ENCODE assay signal across 15 cellular contexts in genomic region chr1:226699166-226699565, GRCh38. TPM values are rescaled to one million over a fixed set of nuclear protein-coding genes. Genes with fewer than 3 reads are reported as not detected.
A peak's percentile ranks its signal among the peaks of the same experiment; 100 is the strongest.
DNase-seq lines count a peak whose midpoint lies in the region; ATAC-seq and TF ChIP-seq lines count a peak whose summit lies in the region.
"Had no signal": no experiment of that assay in that cellular context is flagged by ENCODE, and none has a peak within 500 bp of the region (broad histone marks: within the 10 kb centered on the region; RNA-seq: fewer than 3 reads in every experiment).

No MANE protein-coding gene starts in this region.

- no peak overlapping the region for H2AFZ ChIP-seq in OCI-LY7 (ENCODE audit: low read length)

- peaks cover 41% of the 10 kb centered on the region for H3K79me2 ChIP-seq in OCI-LY7 (ENCODE audit: insufficient read depth, low read depth, low read length)

- H3K4me1 ChIP-seq in OCI-LY7 (ENCODE audit: insufficient read depth, low read length, poor library complexity, severe bottlenecking): peaks cover 68% of the 10 kb centered on the region
- H3K4me1 ChIP-seq in uterus: peaks cover 11 to 17% of the 10 kb centered on the region in 2 donors

- H3K4me2 ChIP-seq in OCI-LY7 (ENCODE audit: low read length): peak overlapping the region; percentile 30; the same call in 1 of the 2 replicates

- H3K9me3 ChIP-seq in OCI-LY7 (ENCODE audit: low read length) (no peaks in the 10 kb centered on the region), uterus (no peaks in the 10 kb centered on the region)

- TF ChIP-seq POLR2A in uterus (IDR thresholded peaks at IDR 0.05): no peak

- BruUV-seq in OCI-LY7 (replicated peaks; lab: Mats Ljungman, UMichigan): no TSS peak

- H3K27ac ChIP-seq in OCI-LY7 (ENCODE audit: low read depth, low read length, poor library complexity, severe bottlenecking): no peak overlapping the region
- H3K27ac ChIP-seq in uterus: peak overlapping the region in 1 of 2 donors; percentile 95

- H3K36me3 Mint-ChIP-seq in activated CD4-positive, alpha-beta T cell treated with anti-CD3 and anti-CD28 coated beads for 36 hours (ENCODE audit: low read depth): peaks cover 19% of the 10 kb centered on the region
- H3K36me3 Mint-ChIP-seq in immature natural killer cell: no peaks in the 10 kb centered on the region
- peaks cover 29% of the 10 kb centered on the region for H3K36me3 Mint-ChIP-seq in stimulated activated effector memory CD8-positive, alpha-beta T cell treated with anti-CD3 and anti-CD28 coated beads, Interleukin-12 subunit alpha, Interleukin-12 subunit beta, amount 100 ng/mL, for 72 hours

- peaks cover 85% of the 10 kb centered on the region for H3K4me1 Mint-ChIP-seq in activated CD4-positive, alpha-beta T cell treated with anti-CD3 and anti-CD28 coated beads for 36 hours
- H3K4me1 Mint-ChIP-seq in immature natural killer cell: peaks cover 84 to 93% of the 10 kb centered on the region in 2 donors
- peaks cover 72% of the 10 kb centered on the region for H3K4me1 Mint-ChIP-seq in stimulated activated effector memory CD8-positive, alpha-beta T cell treated with anti-CD3 and anti-CD28 coated beads, Interleukin-12 subunit alpha, Interleukin-12 subunit beta, amount 100 ng/mL, for 72 hours

- POLR2A ChIA-PET in activated CD4-positive, alpha-beta T cell treated with anti-CD3 and anti-CD28 coated beads for 36 hours (lab: Charles Lee): no interaction called here
- POLR2A ChIA-PET in OCI-LY7 (lab: Charles Lee): interaction anchor here (1.1 to 5.7 kb wide), 3 partner anchors 11 to 185 kb away, joined by 3 to 33 read pairs (median 3); no protein-coding TSS in a partner anchor

- peak overlapping the region; percentile 97 for H3K27ac Mint-ChIP-seq in activated CD4-positive, alpha-beta T cell treated with anti-CD3 and anti-CD28 coated beads for 36 hours
- peak overlapping the region; percentile 68 to 93 (median 78) for H3K27ac Mint-ChIP-seq in immature natural killer cell
- peak overlapping the region; percentile 89 for H3K27ac Mint-ChIP-seq in stimulated activated effector memory CD8-positive, alpha-beta T cell treated with anti-CD3 and anti-CD28 coated beads, Interleukin-12 subunit alpha, Interleukin-12 subunit beta, amount 100 ng/mL, for 72 hours
- H3K27ac Mint-ChIP-seq: activated CD4-positive, alpha-beta T cell treated with anti-CD3 and anti-CD28 coated beads, Interleukin-2, amount 10 ng/mL, durations not matched to agents 24 days and 14 days had no signal

- H4K20me1 ChIP-seq in OCI-LY7 (ENCODE audit: insufficient read depth, low read length): no peaks in the 10 kb centered on the region

- ATAC-seq in activated CD4-positive, alpha-beta T cell treated with anti-CD3 and anti-CD28 coated beads for 36 hours: no peak
- ATAC-seq in stimulated activated effector memory CD8-positive, alpha-beta T cell treated with anti-CD3 and anti-CD28 coated beads, Interleukin-12 subunit alpha, Interleukin-12 subunit beta, amount 100 ng/mL, for 72 hours: no peak
- ATAC-seq in GM21786 (IDR thresholded peaks at IDR 0.05; ENCODE audit: unreplicated experiment): no peak
- no peak for ATAC-seq in GM18868 (IDR thresholded peaks at IDR 0.05; ENCODE audit: unreplicated experiment)
- ATAC-seq: left cardiac atrium had no signal

- DNase-seq in activated CD4-positive, alpha-beta T cell treated with anti-CD3 and anti-CD28 coated beads for 36 hours: no peak
- DNase-seq in activated CD4-positive, alpha-beta T cell treated with anti-CD3 and anti-CD28 coated beads for 4 hours: no peak
- DNase-seq in OCI-LY7 (ENCODE audit: low spot score) (no peak), immature natural killer cell (no peak), uterus (no peak)
- DNase-seq in stimulated activated effector memory CD8-positive, alpha-beta T cell treated with anti-CD3 and anti-CD28 coated beads, Interleukin-12 subunit alpha, Interleukin-12 subunit beta, amount 100 ng/mL, for 72 hours (ENCODE audit: low spot score in 2 of 2): no peak
- DNase-seq: activated CD4-positive, alpha-beta T cell treated with anti-CD3 and anti-CD28 coated beads, Interleukin-2, amount 10 ng/mL, durations not matched to agents 24 days and 14 days; EL; left cardiac atrium; NCI-H146; NCI-H345; SHP77; stimulated activated CD4-positive, alpha-beta T cell treated with anti-CD3 and anti-CD28 coated beads, Interleukin-12 subunit alpha, Interleukin-12 subunit beta, amount 100 ng/mL, for 4 hours had no signal

- H3K27me3 ChIP-seq in uterus: no peaks in the 10 kb centered on the region

- H3K36me3 ChIP-seq in OCI-LY7 (ENCODE audit: insufficient read depth, low read length): peaks cover 65% of the 10 kb centered on the region
- no peaks in the 10 kb centered on the region for H3K36me3 ChIP-seq in uterus

- TF ChIP-seq CTCF in OCI-LY7 (conservative IDR thresholded peaks at IDR 0.05; ENCODE audit: low read length): no peak
- no peak for TF ChIP-seq CTCF in uterus (IDR thresholded peaks at IDR 0.05)

- no peaks in the 10 kb centered on the region for H3K27me3 Mint-ChIP-seq in activated CD4-positive, alpha-beta T cell treated with anti-CD3 and anti-CD28 coated beads for 36 hours
- H3K27me3 Mint-ChIP-seq in immature natural killer cell (ENCODE audit: low read depth in 3 of 3): peaks cover 4 to 6% (median 5%) of the 10 kb centered on the region in 3 donors
- H3K27me3 Mint-ChIP-seq: activated CD4-positive, alpha-beta T cell treated with anti-CD3 and anti-CD28 coated beads, Interleukin-2, amount 10 ng/mL, durations not matched to agents 24 days and 14 days had no signal

- CTCF ChIA-PET in activated CD4-positive, alpha-beta T cell treated with anti-CD3 and anti-CD28 coated beads for 36 hours (lab: Charles Lee): interaction anchor here (0.6 to 2.3 kb wide), 5 partner anchors 9 to 41 kb away, joined by 3 to 7 read pairs (median 6); no protein-coding TSS in a partner anchor
- CTCF ChIA-PET in OCI-LY7 (lab: Charles Lee; ENCODE audit: unreplicated experiment): no interaction called here

- no peak overlapping the region for H3K4me3 Mint-ChIP-seq in activated CD4-positive, alpha-beta T cell treated with anti-CD3 and anti-CD28 coated beads for 36 hours
- H3K4me3 Mint-ChIP-seq in immature natural killer cell: no peak overlapping the region
- H3K4me3 Mint-ChIP-seq in stimulated activated effector memory CD8-positive, alpha-beta T cell treated with anti-CD3 and anti-CD28 coated beads, Interleukin-12 subunit alpha, Interleukin-12 subunit beta, amount 100 ng/mL, for 72 hours: no peak overlapping the region
- H3K4me3 Mint-ChIP-seq: activated CD4-positive, alpha-beta T cell treated with anti-CD3 and anti-CD28 coated beads, Interleukin-2, amount 10 ng/mL, durations not matched to agents 24 days and 14 days had no signal

- H3K4me3 ChIP-seq in OCI-LY7 (ENCODE audit: low read depth, low read length, poor library complexity, severe bottlenecking): no peak overlapping the region
- no peak overlapping the region for H3K4me3 ChIP-seq in uterus

- H3K9me3 Mint-ChIP-seq in activated CD4-positive, alpha-beta T cell treated with anti-CD3 and anti-CD28 coated beads for 36 hours (ENCODE audit: low read depth): no peaks in the 10 kb centered on the region
- no peaks in the 10 kb centered on the region for H3K9me3 Mint-ChIP-seq in immature natural killer cell
- H3K9me3 Mint-ChIP-seq in stimulated activated effector memory CD8-positive, alpha-beta T cell treated with anti-CD3 and anti-CD28 coated beads, Interleukin-12 subunit alpha, Interleukin-12 subunit beta, amount 100 ng/mL, for 72 hours: no peaks in the 10 kb centered on the region
- H3K9me3 Mint-ChIP-seq: activated CD4-positive, alpha-beta T cell treated with anti-CD3 and anti-CD28 coated beads, Interleukin-2, amount 10 ng/mL, durations not matched to agents 24 days and 14 days had no signal

- H3K9me2 ChIP-seq in OCI-LY7 (ENCODE audit: insufficient read depth, low read length): no peaks in the 10 kb centered on the region

- intact Hi-C loops in activated CD4-positive, alpha-beta T cell treated with anti-CD3 and anti-CD28 coated beads for 36 hours (cut with DNase I, micrococcal nuclease): no loop called here
- intact Hi-C loops in OCI-LY7 (cut with micrococcal nuclease; ENCODE audit: unreplicated experiment): no loop called here
- intact Hi-C loops in uterus (cut with DNase I; ENCODE audit: low total_unique reads): no loop called here

RNA-seq across cellular contexts. Expression of gene ITPKB, which starts 39.9 kb away (rescaled TPM):
- total RNA-seq in activated CD4-positive, alpha-beta T cell treated with anti-CD3 and anti-CD28 coated beads for 36 hours: 10 to 100 TPM; 31.0 to 31.9 TPM
- 17.8 and 20.5 TPM in 2 replicates for total RNA-seq in OCI-LY7 (2014; rRNA removed; shearing (Covaris generic))
- total RNA-seq in OCI-LY7 (2022): 33.3 and 33.4 TPM in 2 replicates
- 10 to 100 TPM; 14.1 to 37.8 (median 18.7) TPM for polyA plus RNA-seq in immature natural killer cell
- 100 to 1,000 TPM in 1 of 4 donors, 10 to 100 TPM in 3; 29.7 to 117 (median 44.9) TPM for total RNA-seq in uterus
